1 cellular context compared by ENCODE assay signal in the genomic region with DNA sequence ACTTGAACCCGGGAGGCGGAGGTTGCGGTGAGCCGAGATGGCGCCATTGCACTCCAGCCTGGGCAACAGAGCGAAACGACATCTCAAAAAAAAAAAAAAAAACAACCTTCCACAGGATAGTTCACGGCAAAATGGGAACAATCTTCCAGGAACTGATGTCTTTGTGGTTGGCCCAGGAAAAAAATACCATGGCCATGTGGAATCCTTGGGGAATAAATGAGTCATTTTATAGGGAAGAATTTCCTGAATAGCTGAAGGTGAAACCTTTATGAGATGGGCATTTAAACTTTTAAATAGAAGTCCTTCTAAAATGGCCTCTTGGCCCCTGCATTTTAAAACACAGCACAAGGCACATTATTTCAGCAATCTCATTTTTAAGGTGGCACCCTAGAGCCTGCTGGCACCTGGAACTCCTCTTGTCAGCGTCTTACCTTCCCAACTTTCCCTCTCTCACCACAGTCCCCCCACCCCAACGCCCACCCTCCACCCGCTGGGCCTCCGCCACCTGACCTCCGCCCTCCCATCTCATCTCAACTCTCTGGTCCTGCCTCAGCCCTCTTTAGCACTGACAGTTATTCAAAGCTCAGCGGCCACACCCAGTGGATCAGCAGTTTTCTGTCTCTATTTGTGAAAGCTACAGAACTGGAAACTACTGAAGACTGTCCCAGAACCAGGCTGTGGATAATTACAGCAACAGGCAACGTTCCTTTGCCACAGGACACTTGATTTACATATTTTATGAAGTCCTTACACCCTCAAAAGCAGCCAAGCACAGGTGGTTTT.
TF ChIP-seq lines count a peak whose summit lies in the region.

No MANE protein-coding gene starts in this region.

TF ChIP-seq in K562, 482 proteins besides CTCF, POLR2A, EP300 and RAD21 (continued from another document):
- TF ChIP-seq, protein P1, sequence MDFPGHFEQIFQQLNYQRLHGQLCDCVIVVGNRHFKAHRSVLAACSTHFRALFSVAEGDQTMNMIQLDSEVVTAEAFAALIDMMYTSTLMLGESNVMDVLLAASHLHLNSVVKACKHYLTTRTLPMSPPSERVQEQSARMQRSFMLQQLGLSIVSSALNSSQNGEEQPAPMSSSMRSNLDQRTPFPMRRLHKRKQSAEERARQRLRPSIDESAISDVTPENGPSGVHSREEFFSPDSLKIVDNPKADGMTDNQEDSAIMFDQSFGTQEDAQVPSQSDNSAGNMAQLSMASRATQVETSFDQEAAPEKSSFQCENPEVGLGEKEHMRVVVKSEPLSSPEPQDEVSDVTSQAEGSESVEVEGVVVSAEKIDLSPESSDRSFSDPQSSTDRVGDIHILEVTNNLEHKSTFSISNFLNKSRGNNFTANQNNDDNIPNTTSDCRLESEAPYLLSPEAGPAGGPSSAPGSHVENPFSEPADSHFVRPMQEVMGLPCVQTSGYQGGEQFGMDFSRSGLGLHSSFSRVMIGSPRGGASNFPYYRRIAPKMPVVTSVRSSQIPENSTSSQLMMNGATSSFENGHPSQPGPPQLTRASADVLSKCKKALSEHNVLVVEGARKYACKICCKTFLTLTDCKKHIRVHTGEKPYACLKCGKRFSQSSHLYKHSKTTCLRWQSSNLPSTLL (IDR thresholded peaks at IDR 0.05): no peak
- no peak for TF ChIP-seq CHD1 (IDR thresholded peaks at IDR 0.05; ENCODE audit: low read length)
- 0 out of 2 replicates have a peak, but pooled peaks have one; percentile 16 for TF ChIP-seq RBFOX2 (IDR thresholded peaks at IDR 0.05; ENCODE audit: low read depth, low read length)
- TF ChIP-seq C11orf30 (IDR thresholded peaks at IDR 0.05; ENCODE audit: low read depth): peak; percentile 73
- 0 out of 2 replicates have a peak, but pooled peaks have one; percentile 11 for TF ChIP-seq PHF8 (IDR thresholded peaks at IDR 0.05; ENCODE audit: borderline replicate concordance, low read length)
- no peak for TF ChIP-seq HMGN3 (IDR thresholded peaks at IDR 0.05; ENCODE audit: borderline replicate concordance, extremely low read depth, insufficient read length, low read depth, low read length)
- TF ChIP-seq, protein P2, sequence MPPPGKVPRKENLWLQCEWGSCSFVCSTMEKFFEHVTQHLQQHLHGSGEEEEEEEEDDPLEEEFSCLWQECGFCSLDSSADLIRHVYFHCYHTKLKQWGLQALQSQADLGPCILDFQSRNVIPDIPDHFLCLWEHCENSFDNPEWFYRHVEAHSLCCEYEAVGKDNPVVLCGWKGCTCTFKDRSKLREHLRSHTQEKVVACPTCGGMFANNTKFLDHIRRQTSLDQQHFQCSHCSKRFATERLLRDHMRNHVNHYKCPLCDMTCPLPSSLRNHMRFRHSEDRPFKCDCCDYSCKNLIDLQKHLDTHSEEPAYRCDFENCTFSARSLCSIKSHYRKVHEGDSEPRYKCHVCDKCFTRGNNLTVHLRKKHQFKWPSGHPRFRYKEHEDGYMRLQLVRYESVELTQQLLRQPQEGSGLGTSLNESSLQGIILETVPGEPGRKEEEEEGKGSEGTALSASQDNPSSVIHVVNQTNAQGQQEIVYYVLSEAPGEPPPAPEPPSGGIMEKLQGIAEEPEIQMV (tag; conservative IDR thresholded peaks at IDR 0.05; ENCODE audit: low read depth): 0 out of 2 replicates have a peak, but pooled peaks have one; percentile 25
- TF ChIP-seq FOSL1 (tag; conservative IDR thresholded peaks at IDR 0.05): no peak
- peak; percentile 63; the same call in 1 of the 2 replicates for TF ChIP-seq EGR1 (conservative IDR thresholded peaks at IDR 0.05)
- TF ChIP-seq PTRF (tag; IDR thresholded peaks at IDR 0.05): peak; percentile 42; the same call in 1 of the 2 replicates
- 0 out of 2 replicates have a peak, but pooled peaks have one; percentile 24 for TF ChIP-seq HDGF (IDR thresholded peaks at IDR 0.05)
- no peak for TF ChIP-seq ZNF282 (CRISPR knock-in tag; IDR thresholded peaks at IDR 0.05)
- peak; percentile 74; the same call in 1 of the 2 replicates for TF ChIP-seq LEF1 (IDR thresholded peaks at IDR 0.05)
- TF ChIP-seq NFE2 (IDR thresholded peaks at IDR 0.05; ENCODE audit: low read depth): peak; percentile 87
- TF ChIP-seq, protein P3, sequence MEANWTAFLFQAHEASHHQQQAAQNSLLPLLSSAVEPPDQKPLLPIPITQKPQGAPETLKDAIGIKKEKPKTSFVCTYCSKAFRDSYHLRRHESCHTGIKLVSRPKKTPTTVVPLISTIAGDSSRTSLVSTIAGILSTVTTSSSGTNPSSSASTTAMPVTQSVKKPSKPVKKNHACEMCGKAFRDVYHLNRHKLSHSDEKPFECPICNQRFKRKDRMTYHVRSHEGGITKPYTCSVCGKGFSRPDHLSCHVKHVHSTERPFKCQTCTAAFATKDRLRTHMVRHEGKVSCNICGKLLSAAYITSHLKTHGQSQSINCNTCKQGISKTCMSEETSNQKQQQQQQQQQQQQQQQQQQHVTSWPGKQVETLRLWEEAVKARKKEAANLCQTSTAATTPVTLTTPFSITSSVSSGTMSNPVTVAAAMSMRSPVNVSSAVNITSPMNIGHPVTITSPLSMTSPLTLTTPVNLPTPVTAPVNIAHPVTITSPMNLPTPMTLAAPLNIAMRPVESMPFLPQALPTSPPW (CRISPR knock-in tag; IDR thresholded peaks at IDR 0.05): peak; percentile 54
- TF ChIP-seq, protein P4, sequence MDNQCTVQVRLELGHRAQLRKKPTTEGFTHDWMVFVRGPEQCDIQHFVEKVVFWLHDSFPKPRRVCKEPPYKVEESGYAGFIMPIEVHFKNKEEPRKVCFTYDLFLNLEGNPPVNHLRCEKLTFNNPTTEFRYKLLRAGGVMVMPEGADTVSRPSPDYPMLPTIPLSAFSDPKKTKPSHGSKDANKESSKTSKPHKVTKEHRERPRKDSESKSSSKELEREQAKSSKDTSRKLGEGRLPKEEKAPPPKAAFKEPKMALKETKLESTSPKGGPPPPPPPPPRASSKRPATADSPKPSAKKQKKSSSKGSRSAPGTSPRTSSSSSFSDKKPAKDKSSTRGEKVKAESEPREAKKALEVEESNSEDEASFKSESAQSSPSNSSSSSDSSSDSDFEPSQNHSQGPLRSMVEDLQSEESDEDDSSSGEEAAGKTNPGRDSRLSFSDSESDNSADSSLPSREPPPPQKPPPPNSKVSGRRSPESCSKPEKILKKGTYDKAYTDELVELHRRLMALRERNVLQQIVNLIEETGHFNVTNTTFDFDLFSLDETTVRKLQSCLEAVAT (IDR thresholded peaks at IDR 0.05): no peak
- no peak for TF ChIP-seq ZNF551 (CRISPR knock-in tag; IDR thresholded peaks at IDR 0.05)
- TF ChIP-seq RAD51 (IDR thresholded peaks at IDR 0.05; ENCODE audit: borderline replicate concordance, low read depth): peak; percentile 16; the same call in 1 of the 2 replicates
- TF ChIP-seq ZNF589 (CRISPR knock-in tag; IDR thresholded peaks at IDR 0.05; ENCODE audit: low read depth): 0 out of 2 replicates have a peak, but pooled peaks have one; percentile 41
- TF ChIP-seq, protein P5, sequence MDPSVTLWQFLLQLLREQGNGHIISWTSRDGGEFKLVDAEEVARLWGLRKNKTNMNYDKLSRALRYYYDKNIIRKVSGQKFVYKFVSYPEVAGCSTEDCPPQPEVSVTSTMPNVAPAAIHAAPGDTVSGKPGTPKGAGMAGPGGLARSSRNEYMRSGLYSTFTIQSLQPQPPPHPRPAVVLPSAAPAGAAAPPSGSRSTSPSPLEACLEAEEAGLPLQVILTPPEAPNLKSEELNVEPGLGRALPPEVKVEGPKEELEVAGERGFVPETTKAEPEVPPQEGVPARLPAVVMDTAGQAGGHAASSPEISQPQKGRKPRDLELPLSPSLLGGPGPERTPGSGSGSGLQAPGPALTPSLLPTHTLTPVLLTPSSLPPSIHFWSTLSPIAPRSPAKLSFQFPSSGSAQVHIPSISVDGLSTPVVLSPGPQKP (CRISPR knock-in tag; IDR thresholded peaks at IDR 0.05): no peak
- TF ChIP-seq EP400 (IDR thresholded peaks at IDR 0.05): 0 out of 2 replicates have a peak, but pooled peaks have one; percentile 7
- TF ChIP-seq L3MBTL2 (IDR thresholded peaks at IDR 0.05): 0 out of 2 replicates have a peak, but pooled peaks have one; percentile 2
- 0 out of 2 replicates have a peak, but pooled peaks have one; percentile 19 for TF ChIP-seq POLR2G (IDR thresholded peaks at IDR 0.05; ENCODE audit: low read depth, low read length)
- TF ChIP-seq, protein P6, sequence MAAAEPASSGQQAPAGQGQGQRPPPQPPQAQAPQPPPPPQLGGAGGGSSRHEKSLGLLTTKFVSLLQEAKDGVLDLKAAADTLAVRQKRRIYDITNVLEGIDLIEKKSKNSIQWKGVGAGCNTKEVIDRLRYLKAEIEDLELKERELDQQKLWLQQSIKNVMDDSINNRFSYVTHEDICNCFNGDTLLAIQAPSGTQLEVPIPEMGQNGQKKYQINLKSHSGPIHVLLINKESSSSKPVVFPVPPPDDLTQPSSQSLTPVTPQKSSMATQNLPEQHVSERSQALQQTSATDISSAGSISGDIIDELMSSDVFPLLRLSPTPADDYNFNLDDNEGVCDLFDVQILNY (CRISPR knock-in tag; IDR thresholded peaks at IDR 0.05): no peak
- TF ChIP-seq MTA1 (IDR thresholded peaks at IDR 0.05; ENCODE audit: borderline replicate concordance): no peak; the same call in 1 of the 2 replicates
- TF ChIP-seq TRIM28 (IDR thresholded peaks at IDR 0.05): no peak
- TF ChIP-seq, protein P7, sequence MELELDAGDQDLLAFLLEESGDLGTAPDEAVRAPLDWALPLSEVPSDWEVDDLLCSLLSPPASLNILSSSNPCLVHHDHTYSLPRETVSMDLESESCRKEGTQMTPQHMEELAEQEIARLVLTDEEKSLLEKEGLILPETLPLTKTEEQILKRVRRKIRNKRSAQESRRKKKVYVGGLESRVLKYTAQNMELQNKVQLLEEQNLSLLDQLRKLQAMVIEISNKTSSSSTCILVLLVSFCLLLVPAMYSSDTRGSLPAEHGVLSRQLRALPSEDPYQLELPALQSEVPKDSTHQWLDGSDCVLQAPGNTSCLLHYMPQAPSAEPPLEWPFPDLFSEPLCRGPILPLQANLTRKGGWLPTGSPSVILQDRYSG (tag; conservative IDR thresholded peaks at IDR 0.05; ENCODE audit: low read depth): 0 out of 2 replicates have a peak, but pooled peaks have one; percentile 25
- TF ChIP-seq, protein P8, sequence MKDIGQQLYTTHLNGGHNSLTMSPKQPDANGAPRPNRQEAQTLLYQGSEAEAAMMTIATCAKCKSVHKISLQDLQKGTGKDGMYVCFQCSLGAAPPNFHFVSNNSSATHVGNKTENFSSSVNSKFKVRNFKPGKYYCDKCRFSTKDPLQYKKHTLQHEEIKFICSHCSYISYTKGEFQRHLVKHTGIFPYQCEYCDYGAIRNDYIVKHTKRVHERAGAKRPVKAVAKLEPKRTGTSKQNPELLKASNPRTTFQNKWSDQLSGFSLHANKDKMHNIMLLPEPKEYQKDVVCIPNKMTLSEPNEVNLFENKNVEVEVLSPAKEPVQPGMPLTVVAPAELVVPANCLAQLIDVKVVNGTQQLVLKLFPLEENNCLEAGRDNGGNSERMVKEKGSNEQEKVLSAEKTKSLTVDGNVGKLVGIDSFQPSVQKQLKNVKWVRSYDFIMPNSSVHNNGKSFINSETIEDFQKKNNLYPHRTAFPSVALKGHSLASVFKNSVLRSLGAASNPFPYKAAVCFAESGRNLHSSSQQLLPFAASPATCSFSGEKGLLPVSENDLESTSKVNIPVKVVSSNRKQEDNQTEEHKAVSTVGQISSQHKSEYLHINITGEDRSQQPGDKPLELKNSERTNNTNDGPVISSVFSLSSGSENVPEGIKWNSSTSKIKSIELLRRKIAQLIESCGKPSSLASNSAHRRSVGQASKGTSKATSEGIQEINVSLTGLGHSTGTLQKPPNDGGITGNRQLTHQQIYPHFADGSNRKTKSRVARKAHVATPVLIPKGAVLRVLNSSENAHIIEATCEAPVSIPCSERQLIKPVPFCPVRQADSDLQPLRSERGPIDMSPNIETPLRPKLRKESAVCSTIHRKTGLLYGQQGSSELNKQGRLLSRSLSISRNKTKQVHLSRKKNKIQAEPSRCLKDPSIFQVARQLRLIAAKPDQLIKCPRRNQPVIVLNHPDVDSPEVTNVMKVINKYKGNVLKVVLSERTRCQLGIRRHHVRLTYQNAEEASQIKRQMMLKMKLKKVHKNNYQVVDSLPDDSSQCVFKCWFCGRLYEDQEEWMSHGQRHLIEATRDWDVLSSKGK (CRISPR knock-in tag; IDR thresholded peaks at IDR 0.05): no peak
